Comparison of ENCODE assay signal across 8 cellular contexts in the genomic region with DNA sequence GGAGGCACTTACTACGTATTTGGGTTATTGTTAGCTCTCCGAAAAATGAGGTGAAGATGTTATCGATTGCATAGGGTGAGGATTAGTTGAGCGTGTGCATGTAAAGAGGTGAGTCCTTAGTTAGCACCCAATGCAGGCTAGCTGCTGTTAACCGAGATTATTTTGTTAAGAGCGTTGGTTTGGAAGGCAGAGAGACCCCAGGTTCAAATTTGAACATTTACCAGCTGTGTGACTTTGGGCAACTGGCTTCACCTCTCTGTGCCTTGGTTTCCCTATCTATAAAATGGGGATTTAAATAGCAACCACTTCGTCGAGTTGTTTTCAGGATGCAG.
DNase-seq lines count a peak whose midpoint lies in the region; ATAC-seq and TF ChIP-seq lines count a peak whose summit lies in the region.

No MANE protein-coding gene starts in this region.

- peak overlapping the region; percentile 88 to 95 (median 88) for H3K4me3 Mint-ChIP-seq in nephron

- no peaks in the 10 kb centered on the region for H3K9me2 ChIP-seq in Loucy (replicated peaks; ENCODE audit: low read depth, low read length)

- peak overlapping the region in 1 of 3 experiments; percentile 41 for H3K27ac Mint-ChIP-seq in nephron

- H3K27ac ChIP-seq in C4-2B: peak overlapping the region; percentile 82

- peaks cover 44% of the 10 kb centered on the region for H3K79me2 ChIP-seq in Loucy (ENCODE audit: insufficient read depth, low read length)

- H3F3A ChIP-seq in Loucy (ENCODE audit: low read depth): no peaks in the 10 kb centered on the region

- peak overlapping the region; percentile 93 for H3K4me2 ChIP-seq in Loucy (ENCODE audit: low read depth, low read length, poor library complexity, severe bottlenecking)

- TF ChIP-seq CTCF in C4-2B (conservative IDR thresholded peaks at IDR 0.05): no peak
- no peak for TF ChIP-seq CTCF in Loucy (conservative IDR thresholded peaks at IDR 0.05; ENCODE audit: low read length)
- TF ChIP-seq CTCF in choroid plexus epithelial cell (conservative IDR thresholded peaks at IDR 0.05; ENCODE audit: low read depth, low read length): no peak
- no peak for TF ChIP-seq CTCF in nephron (IDR thresholded peaks at IDR 0.05; ENCODE audit: unreplicated experiment in 3 of 3)

- no peak for DNase-seq in choroid plexus epithelial cell (ENCODE audit: low read depth)
- no peak for DNase-seq in NCI-H2029 treated with DMSO at 0.1 percent for 48 hours (lab: John Stamatoyannopoulos, UW)
- no peak for DNase-seq in HuH-7 (ENCODE audit: low spot score)

- peaks cover 36% of the 10 kb centered on the region for H3K4me1 Mint-ChIP-seq in nephron

- ATAC-seq in HG03439 (IDR thresholded peaks at IDR 0.05; ENCODE audit: unreplicated experiment) (no peak), GM21576 (IDR thresholded peaks at IDR 0.05; ENCODE audit: unreplicated experiment) (no peak)

- no peaks in the 10 kb centered on the region for H3K9me3 Mint-ChIP-seq in nephron

- peaks cover 4% of the 10 kb centered on the region for H3K27me3 Mint-ChIP-seq in nephron (ENCODE audit: low read depth)

- H3K4me3 ChIP-seq in Loucy (ENCODE audit: low read length, poor library complexity, severe bottlenecking) (peak overlapping the region; percentile 92), choroid plexus epithelial cell (ENCODE audit: low read depth, low read length) (peak overlapping the region; percentile 85)

- H3K9me3 ChIP-seq in Loucy (ENCODE audit: insufficient read depth, low read depth, low read length): no peaks in the 10 kb centered on the region

- peaks cover 29% of the 10 kb centered on the region for H3K4me1 ChIP-seq in Loucy (ENCODE audit: insufficient read depth, low read length, poor library complexity, severe bottlenecking)

- peaks cover 12% of the 10 kb centered on the region for H4K20me1 ChIP-seq in Loucy (ENCODE audit: insufficient read depth, low read length, poor library complexity, severe bottlenecking)

- no peaks in the 10 kb centered on the region for H3K36me3 ChIP-seq in Loucy (ENCODE audit: insufficient read depth, low read length)

- H3K27me3 ChIP-seq in Loucy (ENCODE audit: insufficient read depth, low read length, poor library complexity, severe bottlenecking): no peaks in the 10 kb centered on the region

- H2AFZ ChIP-seq in Loucy (ENCODE audit: low read length): peak overlapping the region; percentile 77

- H3K36me3 Mint-ChIP-seq in nephron (ENCODE audit: low read depth): no peaks in the 10 kb centered on the region

- peak overlapping the region; percentile 87 for H3K9ac ChIP-seq in Loucy (ENCODE audit: low read depth, low read length, poor library complexity, severe bottlenecking)
